24 cellular contexts compared by ENCODE assay signal in genomic region chr12:82182601-82183000, GRCh38.
DNase-seq lines count a peak whose midpoint lies in the region; ATAC-seq and TF ChIP-seq lines count a peak whose summit lies in the region.
"Had no signal": no experiment of that assay in that cellular context is flagged by ENCODE, and none has a peak within 500 bp of the region (broad histone marks: within the 10 kb centered on the region; RNA-seq: fewer than 3 reads in every experiment).

No MANE protein-coding gene starts in this region.

- H3K56ac ChIP-seq in mesendoderm (ENCODE audit: low read length), result no peak overlapping the region

- intact Hi-C loops in activated CD8-positive, alpha-beta T cell treated with anti-CD3 and anti-CD28 coated beads for 36 hours (cut with micrococcal nuclease), result no loop called here

- no peak overlapping the region for H2AK5ac ChIP-seq in mesendoderm (ENCODE audit: low read length)

- no peak overlapping the region for H4K5ac ChIP-seq in mesendoderm (ENCODE audit: low read length)

- H3K9ac ChIP-seq in mesendoderm (ENCODE audit: low read length), result no peak overlapping the region
- H3K9ac ChIP-seq: BLaER1 treated with 17β-estradiol and CSF1 and Interleukin-3, amounts not matched to agents 10 nM and 100 nM; neural progenitor cell had no signal

- H4K8ac ChIP-seq in mesendoderm (ENCODE audit: low read depth, low read length), result no peak overlapping the region

- no peak overlapping the region for H3K4ac ChIP-seq in mesendoderm (ENCODE audit: low read depth, low read length)

- H2BK15ac ChIP-seq in mesendoderm (replicated peaks; ENCODE audit: low read depth), result no peak overlapping the region

- TF ChIP-seq CTCF in astrocyte of the spinal cord (IDR thresholded peaks at IDR 0.05; ENCODE audit: low read depth, low read length), result no peak
- no peak for TF ChIP-seq CTCF in activated CD8-positive, alpha-beta T cell treated with anti-CD3 and anti-CD28 coated beads for 36 hours (IDR thresholded peaks at IDR 0.05)

- H3K4me1 ChIP-seq in mesendoderm (ENCODE audit: control insufficient read depth, low read depth, low read length), result no peaks in the 10 kb centered on the region
- H3K4me1 ChIP-seq: A549; adrenal gland; BLaER1 treated with 17β-estradiol and CSF1 and Interleukin-3, amounts not matched to agents 10 nM and 100 nM; Caco-2; lower lobe of right lung; neural progenitor cell; upper lobe of right lung had no signal

- H3K27me3 Mint-ChIP-seq in activated CD8-positive, alpha-beta T cell treated with anti-CD3 and anti-CD28 coated beads for 36 hours, result no peaks in the 10 kb centered on the region
- H3K27me3 Mint-ChIP-seq: central memory CD8-positive, alpha-beta T cell had no signal

- H3K36me3 Mint-ChIP-seq in activated CD8-positive, alpha-beta T cell treated with anti-CD3 and anti-CD28 coated beads for 36 hours (ENCODE audit: low read depth), result no peaks in the 10 kb centered on the region
- H3K36me3 Mint-ChIP-seq: neural progenitor cell had no signal

- no peak overlapping the region for H3K27ac Mint-ChIP-seq in activated CD8-positive, alpha-beta T cell treated with anti-CD3 and anti-CD28 coated beads for 36 hours
- H3K27ac Mint-ChIP-seq: activated CD8-positive, alpha-beta T cell treated with anti-CD3 and anti-CD28 coated beads, Interleukin-2, amount 10 ng/mL, durations not matched to agents 7 days and 5 days; neural progenitor cell had no signal

- no peak for ATAC-seq in GM21360 (IDR thresholded peaks at IDR 0.05; ENCODE audit: unreplicated experiment)
- ATAC-seq in activated CD8-positive, alpha-beta T cell treated with anti-CD3 and anti-CD28 coated beads for 36 hours, result no peak
- ATAC-seq: A549; activated CD8-positive, alpha-beta T cell treated with anti-CD3 and anti-CD28 coated beads, Interleukin-2, amount 10 ng/mL, durations not matched to agents 7 days and 5 days; HCT116; lower lobe of right lung; upper lobe of right lung had no signal

- H3K4me2 ChIP-seq in mesendoderm (ENCODE audit: low read length), result no peak overlapping the region
- H3K4me2 ChIP-seq: A549; BLaER1 treated with 17β-estradiol and CSF1 and Interleukin-3, amounts not matched to agents 10 nM and 100 nM; neural progenitor cell had no signal

- no peak overlapping the region for H3K4me3 Mint-ChIP-seq in activated CD8-positive, alpha-beta T cell treated with anti-CD3 and anti-CD28 coated beads for 36 hours
- H3K4me3 Mint-ChIP-seq: activated CD8-positive, alpha-beta T cell treated with anti-CD3 and anti-CD28 coated beads, Interleukin-2, amount 10 ng/mL, durations not matched to agents 7 days and 5 days; central memory CD8-positive, alpha-beta T cell; neural progenitor cell had no signal

- H3K27ac ChIP-seq in mesendoderm (ENCODE audit: low read depth, low read length), result no peak overlapping the region
- H3K27ac ChIP-seq: A549; adrenal gland; BLaER1 treated with 17β-estradiol and CSF1 and Interleukin-3, amounts not matched to agents 10 nM and 100 nM; epithelial cell of prostate; lower lobe of right lung; neural progenitor cell; upper lobe of right lung had no signal

- no CpG with 5 or more reads among the region's 4 CpGs for WGBS in mesendoderm (ENCODE audit: extremely low coverage, insufficient coverage, low lambda C conversion rate)

- no peak overlapping the region for H3K23ac ChIP-seq in mesendoderm (ENCODE audit: low read length)

- no peaks in the 10 kb centered on the region for H3K79me1 ChIP-seq in mesendoderm (ENCODE audit: low read length)

- H3K4me1 Mint-ChIP-seq in activated CD8-positive, alpha-beta T cell treated with anti-CD3 and anti-CD28 coated beads for 36 hours (ENCODE audit: low read depth), result no peaks in the 10 kb centered on the region
- H3K4me1 Mint-ChIP-seq: central memory CD8-positive, alpha-beta T cell; neural progenitor cell had no signal

- H3K4me3 ChIP-seq in MG63 (no peak overlapping the region), astrocyte of the spinal cord (ENCODE audit: low read depth, low read length) (no peak overlapping the region), mesendoderm (ENCODE audit: low read length) (no peak overlapping the region)
- H3K4me3 ChIP-seq: A549; adrenal gland; BLaER1 treated with 17β-estradiol and CSF1 and Interleukin-3, amounts not matched to agents 10 nM and 100 nM; lower lobe of right lung; neural progenitor cell; upper lobe of right lung had no signal

- CTCF ChIA-PET in activated CD8-positive, alpha-beta T cell treated with anti-CD3 and anti-CD28 coated beads for 36 hours (lab: Charles Lee), result no interaction called here

- DNase-seq in NCI-H2227 treated with DMSO at 0.1 percent for 48 hours (lab: John Stamatoyannopoulos, UW) (peak; percentile 22), NCI-H2227 (lab: John Stamatoyannopoulos, UW; ENCODE audit: unreplicated experiment) (no peak), MG63 (peak; percentile 12), astrocyte of the spinal cord (ENCODE audit: low read depth, low spot score) (peak; percentile 32), mesendoderm (peak; percentile 8), NCI-H2196 treated with DMSO at 0.1 percent for 48 hours (lab: John Stamatoyannopoulos, UW; ENCODE audit: unreplicated experiment) (no peak)
- DNase-seq in activated CD8-positive, alpha-beta T cell treated with anti-CD3 and anti-CD28 coated beads for 36 hours, result no peak
- DNase-seq: activated CD8-positive, alpha-beta T cell treated with anti-CD3 and anti-CD28 coated beads, Interleukin-2, amount 10 ng/mL, durations not matched to agents 7 days and 5 days; adrenal gland; hippocampal formation; KBM-7; lower lobe of right lung; NCI-H1694; NCI-H524 treated with DMSO at 0.1 percent for 48 hours; T-helper 9 cell; upper lobe of right lung had no signal

- peaks cover 4% of the 10 kb centered on the region for H3K9me3 Mint-ChIP-seq in activated CD8-positive, alpha-beta T cell treated with anti-CD3 and anti-CD28 coated beads for 36 hours
- H3K9me3 Mint-ChIP-seq: neural progenitor cell had no signal

- H3K9me3 ChIP-seq in MG63, result no peaks in the 10 kb centered on the region
- H3K9me3 ChIP-seq: A549; adrenal gland; BLaER1 treated with 17β-estradiol and CSF1 and Interleukin-3, amounts not matched to agents 10 nM and 100 nM; Caco-2; lower lobe of right lung; upper lobe of right lung had no signal

- no peaks in the 10 kb centered on the region for H3K79me2 ChIP-seq in mesendoderm (ENCODE audit: control insufficient read depth, insufficient read depth, low read length)

- no peak overlapping the region for H2BK5ac ChIP-seq in mesendoderm (ENCODE audit: low read length)

- no peak overlapping the region for H3K18ac ChIP-seq in mesendoderm (ENCODE audit: low read length)

- in situ Hi-C loops in astrocyte of the spinal cord (cut with HindIII; ENCODE audit: low sequenced_read_pairs), result no loop called here

- POLR2A ChIA-PET in activated CD8-positive, alpha-beta T cell treated with anti-CD3 and anti-CD28 coated beads for 36 hours (lab: Charles Lee), result no interaction called here

- H3K27me3 ChIP-seq in MG63, result no peaks in the 10 kb centered on the region
- H3K27me3 ChIP-seq in mesendoderm (ENCODE audit: insufficient read depth, low read length, poor library complexity), result no peaks in the 10 kb centered on the region
- H3K27me3 ChIP-seq: adrenal gland; BLaER1 treated with 17β-estradiol and CSF1 and Interleukin-3, amounts not matched to agents 10 nM and 100 nM; neural progenitor cell; upper lobe of right lung had no signal

- H2BK120ac ChIP-seq in mesendoderm (ENCODE audit: low read depth, low read length), result no peak overlapping the region

- H3K36me3 ChIP-seq in MG63, result no peaks in the 10 kb centered on the region
- no peaks in the 10 kb centered on the region for H3K36me3 ChIP-seq in mesendoderm (ENCODE audit: control insufficient read depth, insufficient read depth, low read length)
- H3K36me3 ChIP-seq: adrenal gland; BLaER1 treated with 17β-estradiol and CSF1 and Interleukin-3, amounts not matched to agents 10 nM and 100 nM; lower lobe of right lung; neural progenitor cell; upper lobe of right lung had no signal

Comparison
In these comparisons a context has a peak if more than half of its experiments do, and no peak if none do; other contexts are left out.
1. DNase-seq: peak in NCI-H2227 treated with DMSO at 0.1 percent for 48 hours (single experiment), MG63 (single experiment), astrocyte of the spinal cord (single experiment) and mesendoderm (single experiment); none in NCI-H2227 (single experiment), activated CD8-positive, alpha-beta T cell treated with anti-CD3 and anti-CD28 coated beads for 36 hours (single experiment) and NCI-H2196 treated with DMSO at 0.1 percent for 48 hours (single experiment).